Comparison of ENCODE assay signal across 8 cellular contexts in the genomic region with DNA sequence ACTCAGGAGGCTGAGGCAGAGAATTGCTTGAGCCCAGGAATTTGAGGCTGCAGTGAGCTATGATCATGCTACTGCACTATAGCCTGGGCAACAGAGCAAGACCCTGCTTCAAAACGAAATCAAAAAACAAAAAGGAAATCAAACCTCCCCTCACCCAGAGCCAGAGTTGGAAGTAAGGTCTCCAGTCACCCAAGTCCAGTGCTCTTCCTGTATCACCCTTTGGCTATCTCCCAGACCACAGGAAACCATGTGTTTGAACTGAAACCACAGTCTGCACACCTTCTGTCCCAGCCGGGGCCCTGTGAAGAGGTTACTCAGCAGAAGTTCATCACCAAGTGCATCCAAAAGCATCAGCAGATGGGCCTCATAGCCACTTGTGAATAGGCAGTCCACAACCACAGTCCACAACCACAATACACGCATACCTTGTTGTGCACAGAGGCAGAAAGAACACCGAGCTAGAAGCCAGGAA. TPM values are rescaled to one million over a fixed set of nuclear protein-coding genes. Genes with fewer than 3 reads are reported as not detected.
A peak's percentile ranks its signal among the peaks of the same experiment; 100 is the strongest.
DNase-seq lines count a peak whose midpoint lies in the region; ATAC-seq and TF ChIP-seq lines count a peak whose summit lies in the region.

No MANE protein-coding gene starts in this region.

- H3K27ac ChIP-seq in Karpas-422 (ENCODE audit: low read length) (peak overlapping the region; percentile 12), right lobe of liver (peak overlapping the region; percentile 8 to 98 (median 24)), aorta (ENCODE audit: low read depth in 1 of 2, low read length in 2 of 2) (peak overlapping the region in 1 of 2 donors; percentile 65)

- H3K79me2 ChIP-seq in Karpas-422 (ENCODE audit: low read length): peaks cover 90% of the 10 kb centered on the region

- TF ChIP-seq CTCF in right lobe of liver (IDR thresholded peaks at IDR 0.05): no peak

- no peaks in the 10 kb centered on the region for H3K9me2 ChIP-seq in Karpas-422 (replicated peaks; ENCODE audit: insufficient read depth, low read length)

- peak overlapping the region; percentile 93 to 95 for H3K27ac Mint-ChIP-seq in activated naive CD4-positive, alpha-beta T cell treated with anti-CD3 and anti-CD28 coated beads, Interleukin-2, amount 50 U/mL, for 72 hours

- WGBS in right lobe of liver (ENCODE audit: insufficient coverage, low coverage, low lambda C conversion rate, missing lambda C conversion rate): 59% methylated on average over 2 of the region's 4 CpGs
- 1 to 6% methylated on average over 4 of the region's 4 CpGs for WGBS in aorta, 2 donors

- H3K36me3 ChIP-seq in Karpas-422 (ENCODE audit: insufficient read depth, low read length): peaks cover 4% of the 10 kb centered on the region; the same call in 1 of the 2 replicates
- peaks cover 0 to 3% (median 0%) of the 10 kb centered on the region in 4 donors for H3K36me3 ChIP-seq in right lobe of liver
- H3K36me3 ChIP-seq in aorta (ENCODE audit: control insufficient read depth in 1 of 2, insufficient read depth in 2 of 2, low read length in 1 of 2): no peaks in the 10 kb centered on the region

- TF ChIP-seq POLR2A in right lobe of liver (IDR thresholded peaks at IDR 0.05): no peak

- H3K36me3 Mint-ChIP-seq in activated naive CD4-positive, alpha-beta T cell treated with anti-CD3 and anti-CD28 coated beads, Interleukin-2, amount 50 U/mL, for 72 hours: peaks cover 33 to 49% of the 10 kb centered on the region in 2 donors

- no peak overlapping the region for H3K4me3 ChIP-seq in Karpas-422 (ENCODE audit: low read length)
- no peak overlapping the region for H3K4me3 ChIP-seq in right lobe of liver
- no peak overlapping the region for H3K4me3 ChIP-seq in aorta (ENCODE audit: low read length in 2 of 2)

- H3K4me1 ChIP-seq in Karpas-422 (ENCODE audit: low read length) (peaks cover 48% of the 10 kb centered on the region), right lobe of liver (peaks cover 0 to 51% (median 22%) of the 10 kb centered on the region in 4 donors), aorta (ENCODE audit: control insufficient read depth in 1 of 2, insufficient read depth in 2 of 2, low read length in 2 of 2) (no peaks in the 10 kb centered on the region)

- intact Hi-C loops in right lobe of liver (cut with DNase I) (no loop called here), aorta (cut with DNase I) (loop anchor here in 1 of 2 donors (5.0 kb wide), 1 partner anchor 36 kb away; no protein-coding TSS in a partner anchor)

- DNase-seq in ELR (ENCODE audit: low read depth) (peak; percentile 95), Karpas-422 (no peak), right lobe of liver (no peak), NCI-H1048 (lab: John Stamatoyannopoulos, UW) (no peak), NCI-H2107 treated with DMSO at 0.1 percent for 48 hours (lab: John Stamatoyannopoulos, UW; ENCODE audit: unreplicated experiment) (no peak), aorta (no peak)
- peak in 1 of 2 donors; percentile 86 for DNase-seq in activated naive CD4-positive, alpha-beta T cell treated with anti-CD3 and anti-CD28 coated beads, Interleukin-2, amount 50 U/mL, for 72 hours (ENCODE audit: low spot score in 2 of 2)

- no peaks in the 10 kb centered on the region for H3K9me3 ChIP-seq in Karpas-422 (ENCODE audit: low read length)
- no peaks in the 10 kb centered on the region for H3K9me3 ChIP-seq in right lobe of liver
- no peaks in the 10 kb centered on the region for H3K9me3 ChIP-seq in aorta (ENCODE audit: control insufficient read depth, low read length)

- H2AFZ ChIP-seq in Karpas-422 (ENCODE audit: low read length): no peak overlapping the region

- H4K20me1 ChIP-seq in Karpas-422 (ENCODE audit: insufficient read depth, low read depth, low read length): peaks cover 24% of the 10 kb centered on the region

- no peaks in the 10 kb centered on the region for H3K27me3 ChIP-seq in Karpas-422 (ENCODE audit: low read length)
- H3K27me3 ChIP-seq in right lobe of liver: no peaks in the 10 kb centered on the region
- no peaks in the 10 kb centered on the region for H3K27me3 ChIP-seq in aorta (ENCODE audit: control insufficient read depth in 1 of 2, insufficient read depth in 2 of 2, low read length in 1 of 2)

- no peak overlapping the region for H3K9ac ChIP-seq in Karpas-422 (ENCODE audit: low read length)

- ATAC-seq in activated naive CD4-positive, alpha-beta T cell treated with anti-CD3 and anti-CD28 coated beads, Interleukin-2, amount 50 U/mL, for 72 hours: peak in 1 of 2 donors; percentile 21
- ATAC-seq in right lobe of liver (no peak), aorta (ENCODE audit: low FRiP score) (no peak), HG02938 (IDR thresholded peaks at IDR 0.05; ENCODE audit: unreplicated experiment) (no peak)

- H3K9me3 Mint-ChIP-seq in activated naive CD4-positive, alpha-beta T cell treated with anti-CD3 and anti-CD28 coated beads, Interleukin-2, amount 50 U/mL, for 72 hours: no peaks in the 10 kb centered on the region

- no peak overlapping the region for H3K4me2 ChIP-seq in Karpas-422 (ENCODE audit: low read depth, low read length, poor library complexity, severe bottlenecking)

RNA-seq across cellular contexts. Expression of a gene that starts 4.6 kb away (rescaled TPM):
- 57.5 and 95.1 TPM in 2 replicates for total RNA-seq in Karpas-422 (2014; rRNA removed; shearing (Covaris generic); ENCODE audit: low replicate concordance)
- 100 to 1,000 TPM; 521 to 691 TPM for total RNA-seq in activated naive CD4-positive, alpha-beta T cell treated with anti-CD3 and anti-CD28 coated beads, Interleukin-2, amount 50 U/mL, for 72 hours
- total RNA-seq in right lobe of liver (100 to 1,000 TPM; 168 to 435 (median 222) TPM), aorta (1,000 to 10,000 TPM; 1,564 to 1,890 TPM)
- 100 to 1,000 TPM; 170 to 572 TPM for polyA plus RNA-seq in aorta
